ENCODE assay signal across 26 cellular contexts in the genomic region with DNA sequence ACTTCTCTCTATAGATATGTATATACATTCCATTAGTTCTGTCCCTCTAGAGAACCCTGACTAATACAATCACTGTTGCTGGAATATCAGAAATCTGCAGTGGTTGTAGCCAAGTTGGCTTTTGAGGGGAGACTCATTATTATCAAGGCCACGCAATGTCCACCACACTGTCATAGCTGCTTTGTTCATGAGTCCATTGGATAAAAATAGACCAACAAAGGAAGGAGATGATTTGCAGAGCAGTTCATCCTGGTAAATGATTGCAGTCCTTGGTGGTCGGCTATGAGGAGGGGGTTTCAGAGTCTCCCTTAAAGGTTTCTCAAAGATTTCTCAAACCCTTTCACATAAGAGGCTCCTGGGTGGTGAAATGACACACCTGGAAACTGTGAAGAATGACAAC.
"Had no signal": no experiment of that assay in that cellular context is flagged by ENCODE, and none has a peak within 500 bp of the region (broad histone marks: within the 10 kb centered on the region; RNA-seq: fewer than 3 reads in every experiment).

No MANE protein-coding gene starts in this region.

- H3K9me3 ChIP-seq: stomach, suprapubic skin, testis, thoracic aorta, thyroid gland, tibial artery, transverse colon, upper lobe of left lung, upper lobe of right lung, uterus had no signal

- DNase-seq: stimulated activated CD4-positive, alpha-beta T cell treated with anti-CD3 and anti-CD28 coated beads, Interleukin-2, amount 100 ng/mL, for 48 hours; stimulated activated CD4-positive, alpha-beta T cell treated with anti-CD3 and anti-CD28 coated beads, Interleukin-4, amount 100 ng/mL, for 1 hour; stimulated activated CD4-positive, alpha-beta T cell treated with anti-CD3 and anti-CD28 coated beads, Interleukin-4, amount 100 ng/mL, for 24 hours; stimulated activated CD4-positive, alpha-beta T cell treated with anti-CD3 and anti-CD28 coated beads, Interleukin-4, amount 100 ng/mL, for 4 hours; stimulated activated CD8-positive, alpha-beta memory T cell treated with anti-CD3 and anti-CD28 coated beads, Interleukin-4, amount 100 ng/mL, for 48 hours; stimulated activated naive B cell treated with anti-CD40 and anti-IgM and Interleukin-4, amounts not matched to agents 10 μg/mL and 1 μg/mL and 100 μg/mL, for 72 hours; stimulated activated naive CD4-positive, alpha-beta T cell; stimulated activated naive CD4-positive, alpha-beta T cell treated with Interleukin-2 at 50 U/mL for 16 hours; stimulated activated naive CD8-positive, alpha-beta T cell treated with anti-CD3 and anti-CD28 coated beads, Interleukin-15, amount 100 ng/mL, for 72 hours; stimulated activated naive CD8-positive, alpha-beta T cell treated with anti-CD3 and anti-CD28 coated beads, Interleukin-15, Interleukin-2, amounts not matched to agents 100 U/mL and 50 U/mL, for 24 hours; stomach; substantia nigra; testis; thyroid gland; tibial artery; transverse colon; trophoblast cell; upper lobe of left lung; upper lobe of right lung; uterus had no signal

- H3K27me3 ChIP-seq: stomach, suprapubic skin, testis, thyroid gland, tibial artery, tibial nerve, transverse colon, upper lobe of left lung, upper lobe of right lung, uterus, vagina had no signal

- H3K36me3 ChIP-seq: stomach, suprapubic skin, thoracic aorta, thyroid gland, tibial artery, tibial nerve, transverse colon, upper lobe of left lung, upper lobe of right lung, uterus, vagina had no signal

- H3K27ac ChIP-seq: stomach, suprapubic skin, testis, thoracic aorta, thyroid gland, tibial artery, tibial nerve, transverse colon, upper lobe of left lung, upper lobe of right lung, uterus, vagina had no signal

- H3K4me3 ChIP-seq: stomach, suprapubic skin, testis, thoracic aorta, thyroid gland, tibial artery, tibial nerve, transverse colon, upper lobe of left lung, upper lobe of right lung, uterus, vagina had no signal

- ATAC-seq: stimulated activated effector memory CD8-positive, alpha-beta T cell treated with anti-CD3 and anti-CD28 coated beads, Interleukin-12 subunit alpha, Interleukin-12 subunit beta, amount 100 ng/mL, for 72 hours; stimulated activated memory B cell treated with anti-CD40 and anti-IgM and Interleukin-4, amounts not matched to agents 10 μg/mL and 1 μg/mL and 100 μg/mL, for 72 hours; stimulated activated naive B cell treated with anti-CD40 and anti-IgM and Interleukin-4, amounts not matched to agents 10 μg/mL and 1 μg/mL and 100 μg/mL, for 72 hours; stimulated activated naive CD8-positive, alpha-beta T cell treated with anti-CD3 and anti-CD28 coated beads, Interleukin-15, amount 100 ng/mL, for 72 hours; stimulated activated naive CD8-positive, alpha-beta T cell treated with anti-CD3 and anti-CD28 coated beads, Interleukin-15, Interleukin-2, amounts not matched to agents 100 U/mL and 50 U/mL, for 24 hours; upper lobe of right lung had no signal

- H3K4me1 ChIP-seq: stomach, suprapubic skin, testis, thyroid gland, tibial artery, tibial nerve, transverse colon, upper lobe of left lung, upper lobe of right lung, uterus, vagina had no signal
